8 cellular contexts compared by ENCODE assay signal in genomic region chr2:108786008-108786353, GRCh38. TPM values are rescaled to one million over a fixed set of nuclear protein-coding genes. Genes with fewer than 3 reads are reported as not detected.
DNase-seq lines count a peak whose midpoint lies in the region; ATAC-seq and TF ChIP-seq lines count a peak whose summit lies in the region.

No MANE protein-coding gene starts in this region.

- no peaks in the 10 kb centered on the region; the same call in 1 of the 2 replicates for H3K9me3 ChIP-seq in AG04450 (ENCODE audit: control insufficient read depth, insufficient read depth, low read length)
- no peaks in the 10 kb centered on the region for H3K9me3 ChIP-seq in mucosa of descending colon

- CTCF ChIA-PET in AG04450 (lab: Charles Lee): interaction anchor here (1.6 kb wide), 1 partner anchor 149 kb away, joined by 3 read pairs; no protein-coding TSS in a partner anchor

- TF ChIP-seq CTCF in AG04450 (IDR thresholded peaks at IDR 0.05; ENCODE audit: low read depth, low read length) (no peak), HL-60 (IDR thresholded peaks at IDR 0.05; ENCODE audit: insufficient read depth, low read length) (no peak), brain microvascular endothelial cell (IDR thresholded peaks at IDR 0.05; ENCODE audit: low read depth, low read length, missing control alignments) (no peak), mucosa of descending colon (IDR thresholded peaks at IDR 0.05) (no peak)

- DNase-seq in AG04450 (ENCODE audit: low read depth, low spot score): no peak
- DNase-seq in HL-60 (ENCODE audit: low read depth in 1 of 2, low spot score in 1 of 2): peak in 1 of 2 experiments; percentile 3
- DNase-seq in brain microvascular endothelial cell: no peak
- no peak for DNase-seq in mucosa of descending colon
- DNase-seq in OCI-M2 (lab: John Stamatoyannopoulos, UW; ENCODE audit: unreplicated experiment): no peak
- DNase-seq in retina: no peak

- H3K27ac ChIP-seq in AG04450 (ENCODE audit: low read depth, low read length): peak overlapping the region; percentile 81
- H3K27ac ChIP-seq in HL-60 (replicated peaks): peak overlapping the region; percentile 76
- H3K27ac ChIP-seq in brain microvascular endothelial cell: peak overlapping the region; percentile 94

- intact Hi-C loops in mucosa of descending colon (cut with DNase I, micrococcal nuclease): no loop called here

- in situ Hi-C loops in brain microvascular endothelial cell (cut with HindIII; ENCODE audit: low pct_ligation_motif_present, low sequenced_read_pairs): no loop called here

- ATAC-seq in mucosa of descending colon: no peak
- ATAC-seq in GM18517 (IDR thresholded peaks at IDR 0.05; ENCODE audit: unreplicated experiment): no peak
- ATAC-seq in GM18867 (IDR thresholded peaks at IDR 0.05; ENCODE audit: unreplicated experiment): no peak

- peaks cover 7% of the 10 kb centered on the region for H3K4me1 ChIP-seq in mucosa of descending colon (ENCODE audit: low read depth)

- POLR2A ChIA-PET in AG04450 (lab: Yijun Ruan, JAX): interaction anchor here (0.6 kb wide), 1 partner anchor 18 kb away, joined by 5 read pairs; no protein-coding TSS in a partner anchor

- no peaks in the 10 kb centered on the region for H3K27me3 ChIP-seq in AG04450 (ENCODE audit: control insufficient read depth, insufficient read depth, low read length)
- H3K27me3 ChIP-seq in HL-60 (ENCODE audit: insufficient read depth, poor library complexity, severe bottlenecking): no peaks in the 10 kb centered on the region
- H3K27me3 ChIP-seq in brain microvascular endothelial cell (replicated peaks): no peaks in the 10 kb centered on the region

- H3K4me3 ChIP-seq in AG04450 (ENCODE audit: low read depth, low read length) (peak overlapping the region; percentile 80), HL-60 (replicated peaks; ENCODE audit: insufficient read depth, low read length) (peak overlapping the region; percentile 62), brain microvascular endothelial cell (ENCODE audit: low read depth, low read length) (peak overlapping the region; percentile 64), mucosa of descending colon (peak overlapping the region; percentile 56)

- peaks cover 19% of the 10 kb centered on the region for H3K36me3 ChIP-seq in brain microvascular endothelial cell (replicated peaks)
- no peaks in the 10 kb centered on the region for H3K36me3 ChIP-seq in mucosa of descending colon (ENCODE audit: low read depth)

RNA-seq across cellular contexts. Expression of gene CCDC138, which starts 0.6 kb away (rescaled TPM):
- polyA plus RNA-seq in AG04450 (2011; rRNA removed): 1.8 and 2.8 TPM in 2 replicates
- 1.9 and 4.3 TPM in 2 replicates for polyA minus RNA-seq in AG04450 (2011; rRNA and poly(A)+ RNA removed)
- total RNA-seq in mucosa of descending colon: 1 to 10 TPM; 3.7 to 6.2 (median 5.5) TPM
